Comparison of ENCODE assay signal across 19 cellular contexts in genomic region chr19:23716792-23717191, GRCh38. TPM values are rescaled to one million over a fixed set of nuclear protein-coding genes. Genes with fewer than 3 reads are reported as not detected.
DNase-seq lines count a peak whose midpoint lies in the region; ATAC-seq and TF ChIP-seq lines count a peak whose summit lies in the region.
"Had no signal": no experiment of that assay in that cellular context is flagged by ENCODE, and none has a peak within 500 bp of the region (broad histone marks: within the 10 kb centered on the region; RNA-seq: fewer than 3 reads in every experiment).

No MANE protein-coding gene starts in this region.

- no TSS peak for BruUV-seq in PC-3 (replicated peaks; lab: Mats Ljungman, UMichigan)

- TF ChIP-seq CTCF in PC-3 (conservative IDR thresholded peaks at IDR 0.05; ENCODE audit: low read depth, low read length), result no peak

- peak overlapping the region; percentile 77 for H3K27ac ChIP-seq in PC-3 (ENCODE audit: low read length)
- H3K27ac ChIP-seq in epithelial cell of prostate, result peak overlapping the region; percentile 20
- H3K27ac ChIP-seq: 22Rv1, A549, C4-2B, GM23248, HL-60 had no signal

- H3K9ac ChIP-seq in PC-3 (ENCODE audit: low read length), result no peak overlapping the region; the same call in 1 of the 2 replicates
- H3K9ac ChIP-seq: GM23248 had no signal

- H3K27me3 ChIP-seq in PC-3 (ENCODE audit: low read length), result no peaks in the 10 kb centered on the region

- no peaks in the 10 kb centered on the region for H3K9me3 ChIP-seq in PC-3 (ENCODE audit: low read length)
- H3K9me3 ChIP-seq: Caco-2 had no signal

- peak; percentile 86 for ATAC-seq in PC-3
- no peak for ATAC-seq in SK-N-SH treated with all-trans-retinoic acid at 6 μM for 48 hours
- ATAC-seq in HG02970 (IDR thresholded peaks at IDR 0.05; ENCODE audit: low FRiP score, unreplicated experiment), result no peak
- ATAC-seq in HG03432 (IDR thresholded peaks at IDR 0.05; ENCODE audit: unreplicated experiment), result no peak
- ATAC-seq: A549, HCT116 had no signal

- CTCF ChIA-PET in PC-3 (lab: Charles Lee), result no interaction called here

- DNase-seq in DMS53 (lab: John Stamatoyannopoulos, UW) (peak; percentile 1), DMS53 treated with DMSO at 0.1 percent for 48 hours (lab: John Stamatoyannopoulos, UW; ENCODE audit: unreplicated experiment) (no peak), PC-3 (peak; percentile 65), epithelial cell of prostate (ENCODE audit: low read depth, low spot score) (no peak), LoVo (ENCODE audit: low spot score) (no peak)
- DNase-seq: AML-193; Caco-2; CD4-positive, alpha-beta T cell; DMS79 treated with DMSO at 0.1 percent for 48 hours; GM23248; HFFc6 had no signal

- H2AFZ ChIP-seq in PC-3 (ENCODE audit: low read length), result no peak overlapping the region
- H2AFZ ChIP-seq: GM23248 had no signal

- no peak overlapping the region for H3K4me3 ChIP-seq in PC-3 (ENCODE audit: low read length)
- H3K4me3 ChIP-seq: A549, GM23248 had no signal

- no peaks in the 10 kb centered on the region for H3K79me2 ChIP-seq in PC-3 (ENCODE audit: low read length)

- no peaks in the 10 kb centered on the region for H3F3A ChIP-seq in PC-3 (ENCODE audit: low read length, unreplicated experiment)

- no peak overlapping the region for H3K4me2 ChIP-seq in PC-3 (ENCODE audit: low read length)
- H3K4me2 ChIP-seq: A549 had no signal

- POLR2A ChIA-PET in PC-3 (lab: Charles Lee; ENCODE audit: unreplicated experiment), result no interaction called here

- intact Hi-C loops in PC-3 (cut with micrococcal nuclease), result no loop called here

- peaks cover 10% of the 10 kb centered on the region; the same call in 1 of the 2 replicates for H3K4me1 ChIP-seq in PC-3 (ENCODE audit: insufficient read depth, low read length)
- H3K4me1 ChIP-seq: A549, Caco-2 had no signal

- H4K20me1 ChIP-seq in PC-3 (ENCODE audit: low read length), result no peaks in the 10 kb centered on the region

- H3K9me2 ChIP-seq in PC-3 (replicated peaks; ENCODE audit: low read length), result no peaks in the 10 kb centered on the region

- H3K36me3 ChIP-seq in PC-3 (ENCODE audit: low read depth, low read length), result no peaks in the 10 kb centered on the region; the same call in 1 of the 2 replicates

TF ChIP-seq in SK-N-SH treated with all-trans-retinoic acid at 6 μM for 48 hours, 23 proteins besides CTCF, POLR2A, EP300 and RAD21:
- no peak for TF ChIP-seq POU6F1 (CRISPR knock-in tag; IDR thresholded peaks at IDR 0.05; ENCODE audit: borderline replicate concordance, low read depth)
- TF ChIP-seq RARB (CRISPR knock-in tag; IDR thresholded peaks at IDR 0.05), result no peak
- no peak for TF ChIP-seq SNAI2 (CRISPR knock-in tag; IDR thresholded peaks at IDR 0.05)
- TF ChIP-seq, protein P1, sequence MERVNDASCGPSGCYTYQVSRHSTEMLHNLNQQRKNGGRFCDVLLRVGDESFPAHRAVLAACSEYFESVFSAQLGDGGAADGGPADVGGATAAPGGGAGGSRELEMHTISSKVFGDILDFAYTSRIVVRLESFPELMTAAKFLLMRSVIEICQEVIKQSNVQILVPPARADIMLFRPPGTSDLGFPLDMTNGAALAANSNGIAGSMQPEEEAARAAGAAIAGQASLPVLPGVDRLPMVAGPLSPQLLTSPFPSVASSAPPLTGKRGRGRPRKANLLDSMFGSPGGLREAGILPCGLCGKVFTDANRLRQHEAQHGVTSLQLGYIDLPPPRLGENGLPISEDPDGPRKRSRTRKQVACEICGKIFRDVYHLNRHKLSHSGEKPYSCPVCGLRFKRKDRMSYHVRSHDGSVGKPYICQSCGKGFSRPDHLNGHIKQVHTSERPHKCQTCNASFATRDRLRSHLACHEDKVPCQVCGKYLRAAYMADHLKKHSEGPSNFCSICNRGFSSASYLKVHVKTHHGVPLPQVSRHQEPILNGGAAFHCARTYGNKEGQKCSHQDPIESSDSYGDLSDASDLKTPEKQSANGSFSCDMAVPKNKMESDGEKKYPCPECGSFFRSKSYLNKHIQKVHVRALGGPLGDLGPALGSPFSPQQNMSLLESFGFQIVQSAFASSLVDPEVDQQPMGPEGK (CRISPR knock-in tag; IDR thresholded peaks at IDR 0.05; ENCODE audit: borderline replicate concordance), result no peak
- TF ChIP-seq ZC3H10 (CRISPR knock-in tag; IDR thresholded peaks at IDR 0.05), result no peak
- TF ChIP-seq ESRRG (CRISPR knock-in tag; IDR thresholded peaks at IDR 0.05), result no peak
- TF ChIP-seq TCF4 (CRISPR knock-in tag; IDR thresholded peaks at IDR 0.05; ENCODE audit: borderline replicate concordance), result peak; percentile 69; the same call in 1 of the 2 replicates
- no peak for TF ChIP-seq ZNF8 (CRISPR knock-in tag; IDR thresholded peaks at IDR 0.05)

RNA-seq across cellular contexts. Expression of gene ZNF675, which starts 29.8 kb away (rescaled TPM):
- total RNA-seq in PC-3 (2014; rRNA removed), result 17.2 and 19.4 TPM in 2 replicates

RNA-seq across cellular contexts. Expression of gene ZNF681, which starts 41.9 kb away (rescaled TPM):
- 2.5 and 2.6 TPM in 2 replicates for total RNA-seq in PC-3 (2014; rRNA removed)

Comparison
In these comparisons a context has a peak if more than half of its experiments do, and no peak if none do; other contexts are left out.
1. DNase-seq: peak in DMS53 (single experiment) and PC-3 (single experiment); none in DMS53 treated with DMSO at 0.1 percent for 48 hours (single experiment), epithelial cell of prostate (single experiment) and LoVo (single experiment).